ENCODE assay signal across 1 cellular context in the genomic region with DNA sequence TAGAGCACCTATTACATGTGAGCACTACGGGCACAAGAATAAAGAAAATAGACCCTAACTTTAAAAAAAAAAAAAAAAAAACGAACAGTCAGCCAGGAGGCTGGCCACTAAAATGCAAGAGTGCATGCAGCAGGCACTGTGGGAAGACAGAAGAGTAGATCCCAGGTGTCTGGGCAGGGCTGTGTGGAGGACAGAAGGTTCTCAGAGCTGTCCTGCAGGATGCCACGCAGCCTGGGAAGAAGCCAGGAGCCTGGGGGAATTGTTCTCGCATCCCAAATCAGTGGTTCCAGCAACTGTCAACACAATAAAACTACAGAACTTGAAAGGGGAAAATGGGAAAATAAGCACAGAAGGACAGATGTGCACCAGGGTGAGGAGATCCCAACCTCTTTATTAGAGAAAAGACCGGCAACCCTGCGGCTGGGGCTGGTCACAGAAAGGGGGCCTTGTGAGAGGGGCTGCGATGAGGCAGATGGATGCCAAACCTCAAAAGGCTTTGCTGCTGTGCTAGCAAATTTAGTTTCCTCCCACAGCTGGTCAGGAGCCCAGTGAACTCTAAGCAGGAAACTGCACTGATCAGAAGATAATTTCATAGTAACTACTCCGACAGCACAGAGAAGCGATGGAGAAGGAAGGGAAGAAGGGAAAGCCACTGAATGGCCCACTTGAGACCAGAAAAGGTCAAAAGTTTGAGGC.
A peak's percentile ranks its signal among the peaks of the same experiment; 100 is the strongest.
TF ChIP-seq lines count a peak whose summit lies in the region.

No MANE protein-coding gene starts in this region.

TF ChIP-seq in K562, 482 proteins besides CTCF, POLR2A, EP300 and RAD21 (continued from another document and continues in another):
- TF ChIP-seq, protein P1, sequence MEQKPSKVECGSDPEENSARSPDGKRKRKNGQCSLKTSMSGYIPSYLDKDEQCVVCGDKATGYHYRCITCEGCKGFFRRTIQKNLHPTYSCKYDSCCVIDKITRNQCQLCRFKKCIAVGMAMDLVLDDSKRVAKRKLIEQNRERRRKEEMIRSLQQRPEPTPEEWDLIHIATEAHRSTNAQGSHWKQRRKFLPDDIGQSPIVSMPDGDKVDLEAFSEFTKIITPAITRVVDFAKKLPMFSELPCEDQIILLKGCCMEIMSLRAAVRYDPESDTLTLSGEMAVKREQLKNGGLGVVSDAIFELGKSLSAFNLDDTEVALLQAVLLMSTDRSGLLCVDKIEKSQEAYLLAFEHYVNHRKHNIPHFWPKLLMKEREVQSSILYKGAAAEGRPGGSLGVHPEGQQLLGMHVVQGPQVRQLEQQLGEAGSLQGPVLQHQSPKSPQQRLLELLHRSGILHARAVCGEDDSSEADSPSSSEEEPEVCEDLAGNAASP (IDR thresholded peaks at IDR 0.05) = no peak
- TF ChIP-seq ZZZ3 (IDR thresholded peaks at IDR 0.05) (no peak), EWSR1 (IDR thresholded peaks at IDR 0.05; ENCODE audit: borderline replicate concordance, low read depth, partially characterized antibody) (no peak), ETV1 (tag; conservative IDR thresholded peaks at IDR 0.05; ENCODE audit: low read depth) (peak; percentile 76), NFIC (IDR thresholded peaks at IDR 0.05) (no peak), HMGN3 (IDR thresholded peaks at IDR 0.05; ENCODE audit: borderline replicate concordance, extremely low read depth, insufficient read length, low read depth, low read length) (no peak), SUPT5H (IDR thresholded peaks at IDR 0.05) (no peak), SOX6 (IDR thresholded peaks at IDR 0.05) (no peak), SMAD3 (CRISPR knock-in tag; conservative IDR thresholded peaks at IDR 0.05) (no peak), ZNF589 (CRISPR knock-in tag; IDR thresholded peaks at IDR 0.05; ENCODE audit: low read depth) (peak; percentile 20; the same call in 1 of the 2 replicates), ZNF668 (CRISPR knock-in tag; IDR thresholded peaks at IDR 0.05) (no peak), CHD1 (IDR thresholded peaks at IDR 0.05; ENCODE audit: low read length) (no peak)
- TF ChIP-seq, protein P2, sequence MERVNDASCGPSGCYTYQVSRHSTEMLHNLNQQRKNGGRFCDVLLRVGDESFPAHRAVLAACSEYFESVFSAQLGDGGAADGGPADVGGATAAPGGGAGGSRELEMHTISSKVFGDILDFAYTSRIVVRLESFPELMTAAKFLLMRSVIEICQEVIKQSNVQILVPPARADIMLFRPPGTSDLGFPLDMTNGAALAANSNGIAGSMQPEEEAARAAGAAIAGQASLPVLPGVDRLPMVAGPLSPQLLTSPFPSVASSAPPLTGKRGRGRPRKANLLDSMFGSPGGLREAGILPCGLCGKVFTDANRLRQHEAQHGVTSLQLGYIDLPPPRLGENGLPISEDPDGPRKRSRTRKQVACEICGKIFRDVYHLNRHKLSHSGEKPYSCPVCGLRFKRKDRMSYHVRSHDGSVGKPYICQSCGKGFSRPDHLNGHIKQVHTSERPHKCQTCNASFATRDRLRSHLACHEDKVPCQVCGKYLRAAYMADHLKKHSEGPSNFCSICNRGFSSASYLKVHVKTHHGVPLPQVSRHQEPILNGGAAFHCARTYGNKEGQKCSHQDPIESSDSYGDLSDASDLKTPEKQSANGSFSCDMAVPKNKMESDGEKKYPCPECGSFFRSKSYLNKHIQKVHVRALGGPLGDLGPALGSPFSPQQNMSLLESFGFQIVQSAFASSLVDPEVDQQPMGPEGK (CRISPR knock-in tag; IDR thresholded peaks at IDR 0.05; ENCODE audit: borderline replicate concordance) = no peak
- TF ChIP-seq, protein P3, sequence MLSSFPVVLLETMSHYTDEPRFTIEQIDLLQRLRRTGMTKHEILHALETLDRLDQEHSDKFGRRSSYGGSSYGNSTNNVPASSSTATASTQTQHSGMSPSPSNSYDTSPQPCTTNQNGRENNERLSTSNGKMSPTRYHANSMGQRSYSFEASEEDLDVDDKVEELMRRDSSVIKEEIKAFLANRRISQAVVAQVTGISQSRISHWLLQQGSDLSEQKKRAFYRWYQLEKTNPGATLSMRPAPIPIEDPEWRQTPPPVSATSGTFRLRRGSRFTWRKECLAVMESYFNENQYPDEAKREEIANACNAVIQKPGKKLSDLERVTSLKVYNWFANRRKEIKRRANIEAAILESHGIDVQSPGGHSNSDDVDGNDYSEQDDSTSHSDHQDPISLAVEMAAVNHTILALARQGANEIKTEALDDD (IDR thresholded peaks at IDR 0.05) = peak; percentile 63
- TF ChIP-seq, protein P4, sequence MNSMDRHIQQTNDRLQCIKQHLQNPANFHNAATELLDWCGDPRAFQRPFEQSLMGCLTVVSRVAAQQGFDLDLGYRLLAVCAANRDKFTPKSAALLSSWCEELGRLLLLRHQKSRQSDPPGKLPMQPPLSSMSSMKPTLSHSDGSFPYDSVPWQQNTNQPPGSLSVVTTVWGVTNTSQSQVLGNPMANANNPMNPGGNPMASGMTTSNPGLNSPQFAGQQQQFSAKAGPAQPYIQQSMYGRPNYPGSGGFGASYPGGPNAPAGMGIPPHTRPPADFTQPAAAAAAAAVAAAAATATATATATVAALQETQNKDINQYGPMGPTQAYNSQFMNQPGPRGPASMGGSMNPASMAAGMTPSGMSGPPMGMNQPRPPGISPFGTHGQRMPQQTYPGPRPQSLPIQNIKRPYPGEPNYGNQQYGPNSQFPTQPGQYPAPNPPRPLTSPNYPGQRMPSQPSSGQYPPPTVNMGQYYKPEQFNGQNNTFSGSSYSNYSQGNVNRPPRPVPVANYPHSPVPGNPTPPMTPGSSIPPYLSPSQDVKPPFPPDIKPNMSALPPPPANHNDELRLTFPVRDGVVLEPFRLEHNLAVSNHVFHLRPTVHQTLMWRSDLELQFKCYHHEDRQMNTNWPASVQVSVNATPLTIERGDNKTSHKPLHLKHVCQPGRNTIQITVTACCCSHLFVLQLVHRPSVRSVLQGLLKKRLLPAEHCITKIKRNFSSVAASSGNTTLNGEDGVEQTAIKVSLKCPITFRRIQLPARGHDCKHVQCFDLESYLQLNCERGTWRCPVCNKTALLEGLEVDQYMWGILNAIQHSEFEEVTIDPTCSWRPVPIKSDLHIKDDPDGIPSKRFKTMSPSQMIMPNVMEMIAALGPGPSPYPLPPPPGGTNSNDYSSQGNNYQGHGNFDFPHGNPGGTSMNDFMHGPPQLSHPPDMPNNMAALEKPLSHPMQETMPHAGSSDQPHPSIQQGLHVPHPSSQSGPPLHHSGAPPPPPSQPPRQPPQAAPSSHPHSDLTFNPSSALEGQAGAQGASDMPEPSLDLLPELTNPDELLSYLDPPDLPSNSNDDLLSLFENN (IDR thresholded peaks at IDR 0.05; ENCODE audit: low read depth in 2 of 2, low read length in 2 of 2) = no peak
- TF ChIP-seq, protein P5, sequence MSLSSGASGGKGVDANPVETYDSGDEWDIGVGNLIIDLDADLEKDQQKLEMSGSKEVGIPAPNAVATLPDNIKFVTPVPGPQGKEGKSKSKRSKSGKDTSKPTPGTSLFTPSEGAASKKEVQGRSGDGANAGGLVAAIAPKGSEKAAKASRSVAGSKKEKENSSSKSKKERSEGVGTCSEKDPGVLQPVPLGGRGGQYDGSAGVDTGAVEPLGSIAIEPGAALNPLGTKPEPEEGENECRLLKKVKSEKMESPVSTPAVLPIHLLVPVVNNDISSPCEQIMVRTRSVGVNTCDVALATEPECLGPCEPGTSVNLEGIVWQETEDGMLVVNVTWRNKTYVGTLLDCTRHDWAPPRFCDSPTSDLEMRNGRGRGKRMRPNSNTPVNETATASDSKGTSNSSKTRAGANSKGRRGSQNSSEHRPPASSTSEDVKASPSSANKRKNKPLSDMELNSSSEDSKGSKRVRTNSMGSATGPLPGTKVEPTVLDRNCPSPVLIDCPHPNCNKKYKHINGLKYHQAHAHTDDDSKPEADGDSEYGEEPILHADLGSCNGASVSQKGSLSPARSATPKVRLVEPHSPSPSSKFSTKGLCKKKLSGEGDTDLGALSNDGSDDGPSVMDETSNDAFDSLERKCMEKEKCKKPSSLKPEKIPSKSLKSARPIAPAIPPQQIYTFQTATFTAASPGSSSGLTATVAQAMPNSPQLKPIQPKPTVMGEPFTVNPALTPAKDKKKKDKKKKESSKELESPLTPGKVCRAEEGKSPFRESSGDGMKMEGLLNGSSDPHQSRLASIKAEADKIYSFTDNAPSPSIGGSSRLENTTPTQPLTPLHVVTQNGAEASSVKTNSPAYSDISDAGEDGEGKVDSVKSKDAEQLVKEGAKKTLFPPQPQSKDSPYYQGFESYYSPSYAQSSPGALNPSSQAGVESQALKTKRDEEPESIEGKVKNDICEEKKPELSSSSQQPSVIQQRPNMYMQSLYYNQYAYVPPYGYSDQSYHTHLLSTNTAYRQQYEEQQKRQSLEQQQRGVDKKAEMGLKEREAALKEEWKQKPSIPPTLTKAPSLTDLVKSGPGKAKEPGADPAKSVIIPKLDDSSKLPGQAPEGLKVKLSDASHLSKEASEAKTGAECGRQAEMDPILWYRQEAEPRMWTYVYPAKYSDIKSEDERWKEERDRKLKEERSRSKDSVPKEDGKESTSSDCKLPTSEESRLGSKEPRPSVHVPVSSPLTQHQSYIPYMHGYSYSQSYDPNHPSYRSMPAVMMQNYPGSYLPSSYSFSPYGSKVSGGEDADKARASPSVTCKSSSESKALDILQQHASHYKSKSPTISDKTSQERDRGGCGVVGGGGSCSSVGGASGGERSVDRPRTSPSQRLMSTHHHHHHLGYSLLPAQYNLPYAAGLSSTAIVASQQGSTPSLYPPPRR (CRISPR knock-in tag; IDR thresholded peaks at IDR 0.05; ENCODE audit: borderline replicate concordance) = no peak
- TF ChIP-seq, protein P6, sequence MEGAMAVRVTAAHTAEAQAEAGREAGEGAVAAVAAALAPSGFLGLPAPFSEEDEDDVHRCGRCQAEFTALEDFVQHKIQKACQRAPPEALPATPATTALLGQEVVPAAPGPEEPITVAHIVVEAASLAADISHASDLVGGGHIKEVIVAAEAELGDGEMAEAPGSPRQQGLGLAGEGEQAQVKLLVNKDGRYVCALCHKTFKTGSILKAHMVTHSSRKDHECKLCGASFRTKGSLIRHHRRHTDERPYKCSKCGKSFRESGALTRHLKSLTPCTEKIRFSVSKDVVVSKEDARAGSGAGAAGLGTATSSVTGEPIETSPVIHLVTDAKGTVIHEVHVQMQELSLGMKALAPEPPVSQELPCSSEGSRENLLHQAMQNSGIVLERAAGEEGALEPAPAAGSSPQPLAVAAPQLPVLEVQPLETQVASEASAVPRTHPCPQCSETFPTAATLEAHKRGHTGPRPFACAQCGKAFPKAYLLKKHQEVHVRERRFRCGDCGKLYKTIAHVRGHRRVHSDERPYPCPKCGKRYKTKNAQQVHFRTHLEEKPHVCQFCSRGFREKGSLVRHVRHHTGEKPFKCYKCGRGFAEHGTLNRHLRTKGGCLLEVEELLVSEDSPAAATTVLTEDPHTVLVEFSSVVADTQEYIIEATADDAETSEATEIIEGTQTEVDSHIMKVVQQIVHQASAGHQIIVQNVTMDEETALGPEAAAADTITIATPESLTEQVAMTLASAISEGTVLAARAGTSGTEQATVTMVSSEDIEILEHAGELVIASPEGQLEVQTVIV (CRISPR knock-in tag; IDR thresholded peaks at IDR 0.05; ENCODE audit: borderline replicate concordance) = no peak
- TF ChIP-seq, protein P7, sequence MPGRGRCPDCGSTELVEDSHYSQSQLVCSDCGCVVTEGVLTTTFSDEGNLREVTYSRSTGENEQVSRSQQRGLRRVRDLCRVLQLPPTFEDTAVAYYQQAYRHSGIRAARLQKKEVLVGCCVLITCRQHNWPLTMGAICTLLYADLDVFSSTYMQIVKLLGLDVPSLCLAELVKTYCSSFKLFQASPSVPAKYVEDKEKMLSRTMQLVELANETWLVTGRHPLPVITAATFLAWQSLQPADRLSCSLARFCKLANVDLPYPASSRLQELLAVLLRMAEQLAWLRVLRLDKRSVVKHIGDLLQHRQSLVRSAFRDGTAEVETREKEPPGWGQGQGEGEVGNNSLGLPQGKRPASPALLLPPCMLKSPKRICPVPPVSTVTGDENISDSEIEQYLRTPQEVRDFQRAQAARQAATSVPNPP (IDR thresholded peaks at IDR 0.05; ENCODE audit: borderline replicate concordance, insufficient read depth, insufficient read length) = no peak
